Comparison of ENCODE assay signal across 26 cellular contexts in genomic region chr20:2616634-2617033, GRCh38.
"Had no signal": no experiment of that assay in that cellular context is flagged by ENCODE, and none has a peak within 500 bp of the region (broad histone marks: within the 10 kb centered on the region; RNA-seq: fewer than 3 reads in every experiment).

No MANE protein-coding gene starts in this region.

- H3K4me3 Mint-ChIP-seq: activated CD4-positive, alpha-beta T cell treated with anti-CD3 and anti-CD28 coated beads, Interleukin-2, amount 10 ng/mL, durations not matched to agents 24 days and 14 days; activated naive CD4-positive, alpha-beta T cell treated with anti-CD3 and anti-CD28 coated beads for 36 hours; activated T-cell treated with anti-CD3 and anti-CD28 coated beads, Interleukin-2, amount 50 U/mL, for 4 hours; activated T-helper 1 cell treated with anti-CD3 and anti-CD28 coated beads, Interleukin-12 subunit alpha, Interleukin-12 subunit beta, Interleukin-2, Interleukin-4 antibody, amounts not matched to agents 30 ng/mL and 10 ng/mL and 1 ng/mL, durations not matched to agents 14 hours and 24 hours and 36 hours had no signal

- DNase-seq: activated CD4-positive, alpha-beta T cell treated with anti-CD3 and anti-CD28 coated beads, Interleukin-2, amount 10 ng/mL, durations not matched to agents 24 days and 14 days; activated CD4-positive, alpha-beta T cell treated with anti-CD3 and anti-CD28 coated beads, Interleukin-2, amount 50 U/mL, for 48 hours; activated CD4-positive, CD25-positive, alpha-beta regulatory T cell; activated CD8-positive, alpha-beta memory T cell treated with anti-CD3 and anti-CD28 coated beads, Interleukin-2, amount 50 U/mL, for 4 hours; activated gamma-delta T cell treated with Interleukin-2 at 50 U/mL for 16 hours; activated naive CD4-positive, alpha-beta T cell treated with anti-CD3 and anti-CD28 coated beads for 36 hours; activated T-cell treated with anti-CD3 and anti-CD28 coated beads for 4 hours; activated T-cell treated with anti-CD3 and anti-CD28 coated beads, Interleukin-2, amount 50 U/mL, for 4 hours; anterior cingulate cortex; body of pancreas; NCI-H1105; NCI-H1417 treated with DMSO at 0.1 percent for 48 hours; NCI-H187 treated with DMSO at 0.1 percent for 48 hours; NCI-H2081; NCI-H226; NCI-H446 treated with DMSO at 0.1 percent for 48 hours; NCI-H524 treated with DMSO at 0.1 percent for 48 hours; PC-9; Right ventricle myocardium superior; T1000; WERI-Rb-1 had no signal

- H3K9me3 ChIP-seq: body of pancreas had no signal

- H3K9me3 Mint-ChIP-seq: activated CD4-positive, alpha-beta T cell treated with anti-CD3 and anti-CD28 coated beads, Interleukin-2, amount 10 ng/mL, durations not matched to agents 24 days and 14 days; activated naive CD4-positive, alpha-beta T cell treated with anti-CD3 and anti-CD28 coated beads for 36 hours; activated naive CD4-positive, alpha-beta T cell treated with anti-CD3 and anti-CD28 coated beads, Interleukin-2, amount 50 U/mL, for 72 hours; activated T-cell treated with anti-CD3 and anti-CD28 coated beads, Interleukin-2, amount 50 U/mL, for 4 hours; activated T-helper 1 cell treated with anti-CD3 and anti-CD28 coated beads, Interleukin-12 subunit alpha, Interleukin-12 subunit beta, Interleukin-2, Interleukin-4 antibody, amounts not matched to agents 30 ng/mL and 10 ng/mL and 1 ng/mL, durations not matched to agents 14 hours and 24 hours and 36 hours had no signal

- H3K27ac Mint-ChIP-seq: activated CD4-positive, alpha-beta T cell treated with anti-CD3 and anti-CD28 coated beads, Interleukin-2, amount 10 ng/mL, durations not matched to agents 24 days and 14 days; activated naive CD4-positive, alpha-beta T cell treated with anti-CD3 and anti-CD28 coated beads for 36 hours; activated naive CD4-positive, alpha-beta T cell treated with anti-CD3 and anti-CD28 coated beads, Interleukin-2, amount 50 U/mL, for 72 hours; activated T-helper 1 cell treated with anti-CD3 and anti-CD28 coated beads, Interleukin-12 subunit alpha, Interleukin-12 subunit beta, Interleukin-2, Interleukin-4 antibody, amounts not matched to agents 30 ng/mL and 10 ng/mL and 1 ng/mL, durations not matched to agents 14 hours and 24 hours and 36 hours had no signal

- ATAC-seq: activated naive CD4-positive, alpha-beta T cell treated with anti-CD3 and anti-CD28 coated beads, Interleukin-2, amount 50 U/mL, for 72 hours; activated T-cell treated with anti-CD3 and anti-CD28 coated beads, Interleukin-2, amount 50 U/mL, for 4 hours; body of pancreas had no signal

- H3K27me3 ChIP-seq: body of pancreas, breast epithelium had no signal

- H3K4me3 ChIP-seq: body of pancreas, breast epithelium, PC-9, SK-N-MC had no signal

- H3K36me3 ChIP-seq: breast epithelium, WERI-Rb-1 had no signal

- H3K4me1 ChIP-seq: body of pancreas, breast epithelium had no signal

- H3K27ac ChIP-seq: body of pancreas, breast epithelium, KMS-11, PC-9, SK-N-MC, WERI-Rb-1 had no signal
